1 cellular context compared by ENCODE assay signal in genomic region chr5:169591636-169592035, GRCh38.
TF ChIP-seq lines count a peak whose summit lies in the region.

No MANE protein-coding gene starts in this region.

TF ChIP-seq in IMR-90, 13 proteins besides CTCF, POLR2A, EP300 and RAD21 (continued from another document):
- TF ChIP-seq MXI1 (IDR thresholded peaks at IDR 0.05; ENCODE audit: borderline replicate concordance, low read depth, low read length), result no peak
- TF ChIP-seq, protein P1, sequence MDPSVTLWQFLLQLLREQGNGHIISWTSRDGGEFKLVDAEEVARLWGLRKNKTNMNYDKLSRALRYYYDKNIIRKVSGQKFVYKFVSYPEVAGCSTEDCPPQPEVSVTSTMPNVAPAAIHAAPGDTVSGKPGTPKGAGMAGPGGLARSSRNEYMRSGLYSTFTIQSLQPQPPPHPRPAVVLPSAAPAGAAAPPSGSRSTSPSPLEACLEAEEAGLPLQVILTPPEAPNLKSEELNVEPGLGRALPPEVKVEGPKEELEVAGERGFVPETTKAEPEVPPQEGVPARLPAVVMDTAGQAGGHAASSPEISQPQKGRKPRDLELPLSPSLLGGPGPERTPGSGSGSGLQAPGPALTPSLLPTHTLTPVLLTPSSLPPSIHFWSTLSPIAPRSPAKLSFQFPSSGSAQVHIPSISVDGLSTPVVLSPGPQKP (IDR thresholded peaks at IDR 0.05; ENCODE audit: borderline replicate concordance, low read depth, low read length), result no peak
